15 cellular contexts compared by ENCODE assay signal in genomic region chr10:97796651-97797050, GRCh38. TPM values are rescaled to one million over a fixed set of nuclear protein-coding genes. Genes with fewer than 3 reads are reported as not detected.
DNase-seq lines count a peak whose midpoint lies in the region; TF ChIP-seq lines count a peak whose summit lies in the region.
"Had no signal": no experiment of that assay in that cellular context is flagged by ENCODE, and none has a peak within 500 bp of the region (broad histone marks: within the 10 kb centered on the region; RNA-seq: fewer than 3 reads in every experiment).

No MANE protein-coding gene starts in this region.

- H3K4me3 Mint-ChIP-seq in activated CD4-positive, alpha-beta T cell treated with anti-CD3 and anti-CD28 coated beads, Interleukin-2, amount 10 ng/mL, durations not matched to agents 7 days and 5 days, result peak overlapping the region; percentile 45

- peak overlapping the region; percentile 92 for H3K27ac Mint-ChIP-seq in activated CD4-positive, alpha-beta T cell treated with anti-CD3 and anti-CD28 coated beads, Interleukin-2, amount 10 ng/mL, durations not matched to agents 7 days and 5 days
- H3K27ac Mint-ChIP-seq: progenitor cell of endocrine pancreas had no signal

- no peak overlapping the region for H3K27ac ChIP-seq in thyroid gland
- H3K27ac ChIP-seq: C4-2B, foreskin keratinocyte had no signal

- H3K27me3 Mint-ChIP-seq in activated CD4-positive, alpha-beta T cell treated with anti-CD3 and anti-CD28 coated beads, Interleukin-2, amount 10 ng/mL, durations not matched to agents 7 days and 5 days, result peaks cover 2% of the 10 kb centered on the region

- no peak for TF ChIP-seq POLR2A in thyroid gland (IDR thresholded peaks at IDR 0.05)

- H3K36me3 Mint-ChIP-seq in activated CD4-positive, alpha-beta T cell treated with anti-CD3 and anti-CD28 coated beads, Interleukin-2, amount 10 ng/mL, durations not matched to agents 7 days and 5 days (ENCODE audit: low read depth), result peaks cover 22% of the 10 kb centered on the region

- no peaks in the 10 kb centered on the region for H3K36me3 ChIP-seq in thyroid gland

- DNase-seq in ACHN (peak; percentile 28), COLO829 (ENCODE audit: low spot score) (peak; percentile 12), foreskin melanocyte (peak; percentile 56), NCI-H2107 treated with DMSO at 0.1 percent for 48 hours (lab: John Stamatoyannopoulos, UW; ENCODE audit: unreplicated experiment) (no peak), activated gamma-delta T cell (lab: John Stamatoyannopoulos, UW) (no peak), thyroid gland (no peak), HT-29 (ENCODE audit: low spot score) (no peak)
- DNase-seq in activated CD4-positive, alpha-beta T cell treated with anti-CD3 and anti-CD28 coated beads, Interleukin-2, amount 10 ng/mL, durations not matched to agents 7 days and 5 days, result peak; percentile 64
- DNase-seq: amniotic stem cell, foreskin keratinocyte, NCI-H1436 treated with DMSO at 0.1 percent for 48 hours, SHP77 had no signal

- POLR2A ChIA-PET in activated CD4-positive, alpha-beta T cell treated with anti-CD3 and anti-CD28 coated beads, Interleukin-2, amount 10 ng/mL, durations not matched to agents 7 days and 5 days (lab: Charles Lee), result interaction anchor here (0.6 to 0.7 kb wide), 3 partner anchors 16 to 51 kb away, joined by 3 to 5 read pairs (median 4); no protein-coding TSS in a partner anchor

- no peaks in the 10 kb centered on the region for H3K27me3 ChIP-seq in thyroid gland

- peaks cover 36% of the 10 kb centered on the region for H3K4me1 Mint-ChIP-seq in activated CD4-positive, alpha-beta T cell treated with anti-CD3 and anti-CD28 coated beads, Interleukin-2, amount 10 ng/mL, durations not matched to agents 7 days and 5 days

- H3K9me3 ChIP-seq in thyroid gland, result no peaks in the 10 kb centered on the region

- WGBS in thyroid gland, 2 donors, result 42 to 50% methylated on average over 3 of the region's 3 CpGs

- no peak for TF ChIP-seq CTCF in thyroid gland (IDR thresholded peaks at IDR 0.05)

- in situ Hi-C loops in ACHN (cut with HindIII; ENCODE audit: low pct_ligation_motif_present, low pct_unique_long_range_greater_than_20kb, low sequenced_read_pairs), result no loop called here

- intact Hi-C loops in thyroid gland (cut with DNase I), result loop anchor here (10.0 kb wide), 1 partner anchor 248 kb away; no protein-coding TSS in a partner anchor

- H3K9me3 Mint-ChIP-seq in activated CD4-positive, alpha-beta T cell treated with anti-CD3 and anti-CD28 coated beads, Interleukin-2, amount 10 ng/mL, durations not matched to agents 7 days and 5 days, result peaks cover 19% of the 10 kb centered on the region

- H3K4me3 ChIP-seq in thyroid gland (replicated peaks in 1 of 3), result no peak overlapping the region

- CTCF ChIA-PET in activated CD4-positive, alpha-beta T cell treated with anti-CD3 and anti-CD28 coated beads, Interleukin-2, amount 10 ng/mL, durations not matched to agents 7 days and 5 days (lab: Charles Lee), result interaction anchor here (0.7 to 2.2 kb wide), 4 partner anchors 15 to 73 kb away, joined by 3 to 16 read pairs (median 3); no protein-coding TSS in a partner anchor

- H3K4me1 ChIP-seq in thyroid gland, result no peaks in the 10 kb centered on the region
- H3K4me1 ChIP-seq: foreskin keratinocyte had no signal

RNA-seq across cellular contexts. Expression of gene SFRP5, which starts 24.9 kb away (rescaled TPM):
- not detected for total RNA-seq in activated CD4-positive, alpha-beta T cell treated with anti-CD3 and anti-CD28 coated beads, Interleukin-2, amount 10 ng/mL, durations not matched to agents 7 days and 5 days
- under 1 TPM in 2 of 4 donors, not detected in 2; 0.22 to 0.40 TPM for total RNA-seq in thyroid gland
- total RNA-seq in HT-29 (2014; rRNA removed; shearing (Covaris generic)), result 0.21 TPM in 1 of 2 replicates, not detected in the other
- total RNA-seq: dermis microvascular lymphatic vessel endothelial cell, foreskin keratinocyte had no signal

RNA-seq across cellular contexts. Expression of gene GOLGA7B, which starts 53.0 kb away (rescaled TPM):
- total RNA-seq in activated CD4-positive, alpha-beta T cell treated with anti-CD3 and anti-CD28 coated beads, Interleukin-2, amount 10 ng/mL, durations not matched to agents 7 days and 5 days, result 10 to 100 TPM; 12.2 to 12.6 TPM
- under 1 TPM; under 0.01 to 0.81 (median 0.39) TPM for total RNA-seq in thyroid gland
- 1.1 and 1.7 TPM in 2 replicates for total RNA-seq in HT-29 (2014; rRNA removed; shearing (Covaris generic))

RNA-seq across cellular contexts. Expression of gene ZFYVE27, which starts 59.7 kb away (rescaled TPM):
- total RNA-seq in activated CD4-positive, alpha-beta T cell treated with anti-CD3 and anti-CD28 coated beads, Interleukin-2, amount 10 ng/mL, durations not matched to agents 7 days and 5 days, result 10 to 100 TPM; 23.9 to 31.9 TPM
- 10 to 100 TPM; 18.4 to 43.5 (median 24.8) TPM for total RNA-seq in thyroid gland
- 34.6 and 45.5 TPM in 2 replicates for total RNA-seq in HT-29 (2014; rRNA removed; shearing (Covaris generic))

Comparison
In these comparisons a context has a peak if more than half of its experiments do, and no peak if none do; other contexts are left out.
1. DNase-seq: peak in ACHN (single experiment), COLO829 (single experiment), activated CD4-positive, alpha-beta T cell treated with anti-CD3 and anti-CD28 coated beads, Interleukin-2, amount 10 ng/mL, durations not matched to agents 7 days and 5 days (single experiment) and foreskin melanocyte (single experiment); none in NCI-H2107 treated with DMSO at 0.1 percent for 48 hours (single experiment), activated gamma-delta T cell (single experiment), thyroid gland (0 of 2) and HT-29 (single experiment).